20 cellular contexts compared by ENCODE assay signal in the genomic region with DNA sequence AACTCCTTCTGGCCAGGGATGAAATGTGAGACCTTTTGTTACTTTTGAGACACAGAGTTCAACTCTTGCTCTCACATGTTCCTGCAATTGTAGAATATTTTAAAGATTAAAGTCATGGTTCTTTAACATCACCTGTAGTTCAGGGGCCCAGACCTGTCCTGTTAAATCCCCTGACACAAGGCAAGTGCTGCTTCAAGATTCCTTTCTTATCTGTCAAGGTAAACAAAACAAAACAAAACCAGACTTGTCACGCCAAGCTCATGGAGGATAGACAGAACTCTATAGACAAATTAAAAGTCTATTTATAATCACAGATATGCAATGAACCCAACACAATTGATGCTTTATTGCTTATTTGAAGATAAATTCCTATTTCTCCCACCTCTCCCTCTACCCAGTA. TPM values are rescaled to one million over a fixed set of nuclear protein-coding genes. Genes with fewer than 3 reads are reported as not detected.
A peak's percentile ranks its signal among the peaks of the same experiment; 100 is the strongest.
DNase-seq lines count a peak whose midpoint lies in the region; ATAC-seq and TF ChIP-seq lines count a peak whose summit lies in the region.
"Had no signal": no experiment of that assay in that cellular context is flagged by ENCODE, and none has a peak within 500 bp of the region (broad histone marks: within the 10 kb centered on the region; RNA-seq: fewer than 3 reads in every experiment).

No MANE protein-coding gene starts in this region.

- H3K4me1 Mint-ChIP-seq in MCF 10A (ENCODE audit: insufficient read depth, unreplicated experiment) (peaks cover 34% of the 10 kb centered on the region), progenitor cell of endocrine pancreas (ENCODE audit: low read depth) (peaks cover 35% of the 10 kb centered on the region)
- peaks cover 25% of the 10 kb centered on the region for H3K4me1 Mint-ChIP-seq in central memory CD8-positive, alpha-beta T cell

- no peak for TF ChIP-seq CTCF in MCF 10A (IDR thresholded peaks at IDR 0.05; ENCODE audit: unreplicated experiment)
- TF ChIP-seq CTCF in breast epithelium (IDR thresholded peaks at IDR 0.05), result no peak
- no peak for TF ChIP-seq CTCF in PC-3 (conservative IDR thresholded peaks at IDR 0.05; ENCODE audit: low read depth, low read length)
- no peak for TF ChIP-seq CTCF in progenitor cell of endocrine pancreas (IDR thresholded peaks at IDR 0.05; ENCODE audit: unreplicated experiment)
- no peak for TF ChIP-seq CTCF in omental fat pad (IDR thresholded peaks at IDR 0.05)

- H3K9me3 Mint-ChIP-seq in MCF 10A (ENCODE audit: unreplicated experiment), result no peaks in the 10 kb centered on the region
- H3K9me3 Mint-ChIP-seq in central memory CD8-positive, alpha-beta T cell, result no peaks in the 10 kb centered on the region
- H3K9me3 Mint-ChIP-seq in progenitor cell of endocrine pancreas (ENCODE audit: low read depth), result peaks cover 9% of the 10 kb centered on the region
- H3K9me3 Mint-ChIP-seq: dendritic cell treated with granulocyte-macrophage colony-stimulating factor and Interleukin-4, amounts not matched to agents 40 ng/mL and 50 ng/mL, for 4 days had no signal

- H3F3A ChIP-seq in PC-3 (ENCODE audit: low read length, unreplicated experiment), result no peaks in the 10 kb centered on the region

- no peaks in the 10 kb centered on the region for H4K20me1 ChIP-seq in PC-3 (ENCODE audit: low read length)

- no peak overlapping the region for H2AFZ ChIP-seq in PC-3 (ENCODE audit: low read length)

- H3K79me2 ChIP-seq in PC-3 (ENCODE audit: low read length), result no peaks in the 10 kb centered on the region

- H3K4me3 ChIP-seq in breast epithelium (no peak overlapping the region), PC-3 (ENCODE audit: low read length) (no peak overlapping the region)
- H3K4me3 ChIP-seq: body of pancreas, HAP-1, ovary had no signal

- H3K27me3 Mint-ChIP-seq in MCF 10A (ENCODE audit: insufficient read depth, unreplicated experiment), result no peaks in the 10 kb centered on the region
- H3K27me3 Mint-ChIP-seq in central memory CD8-positive, alpha-beta T cell, result no peaks in the 10 kb centered on the region
- H3K27me3 Mint-ChIP-seq in progenitor cell of endocrine pancreas, result no peaks in the 10 kb centered on the region
- H3K27me3 Mint-ChIP-seq: dendritic cell treated with granulocyte-macrophage colony-stimulating factor and Interleukin-4, amounts not matched to agents 40 ng/mL and 50 ng/mL, for 4 days had no signal

- H3K27me3 ChIP-seq in breast epithelium (no peaks in the 10 kb centered on the region), PC-3 (ENCODE audit: low read length) (no peaks in the 10 kb centered on the region)
- H3K27me3 ChIP-seq: body of pancreas, ovary had no signal

- no peak for TF ChIP-seq POLR2A in breast epithelium (IDR thresholded peaks at IDR 0.05)

- DNase-seq in MCF 10A (ENCODE audit: unreplicated experiment), result no peak
- no peak for DNase-seq in breast epithelium (ENCODE audit: low spot score in 2 of 2)
- peak; percentile 30 for DNase-seq in PC-3
- no peak for DNase-seq in central memory CD8-positive, alpha-beta T cell (ENCODE audit: low spot score in 2 of 2)
- no peak for DNase-seq in progenitor cell of endocrine pancreas (ENCODE audit: low spot score, unreplicated experiment)
- no peak for DNase-seq in omental fat pad (ENCODE audit: low spot score)
- DNase-seq in NCI-H2171 (lab: John Stamatoyannopoulos, UW), result no peak
- no peak for DNase-seq in caudate nucleus (lab: John Stamatoyannopoulos, UW)
- DNase-seq: body of pancreas; COR-L47; erythroblast; NCI-H1092 treated with DMSO at 0.1 percent for 48 hours; NCI-H2081; NCI-H524; ovary; Right ventricle myocardium superior; stimulated activated CD4-positive, alpha-beta T cell treated with anti-CD3 and anti-CD28 coated beads, Interleukin-2, amount 100 ng/mL, for 48 hours; T-helper 1 cell had no signal

- H3K9ac ChIP-seq in PC-3 (ENCODE audit: low read length), result no peak overlapping the region

- H3K4me1 ChIP-seq in breast epithelium (no peaks in the 10 kb centered on the region), PC-3 (ENCODE audit: insufficient read depth, low read length) (peaks cover 49% of the 10 kb centered on the region)

- no peaks in the 10 kb centered on the region for H3K9me2 ChIP-seq in PC-3 (replicated peaks; ENCODE audit: low read length)

- H3K27ac Mint-ChIP-seq in MCF 10A (ENCODE audit: low read depth, unreplicated experiment) (peak overlapping the region; percentile 38), progenitor cell of endocrine pancreas (peak overlapping the region; percentile 88)
- H3K27ac Mint-ChIP-seq in central memory CD8-positive, alpha-beta T cell (ENCODE audit: low read depth), result no peak overlapping the region
- H3K27ac Mint-ChIP-seq: dendritic cell treated with granulocyte-macrophage colony-stimulating factor and Interleukin-4, amounts not matched to agents 40 ng/mL and 50 ng/mL, for 4 days had no signal

- ATAC-seq in PC-3 (no peak), omental fat pad (ENCODE audit: low FRiP score) (no peak)
- ATAC-seq in central memory CD8-positive, alpha-beta T cell (replicated peaks; ENCODE audit: extremely low read depth, poor library complexity, severe bottlenecking), result no peak
- ATAC-seq: body of pancreas had no signal

- BruUV-seq in MCF 10A (replicated peaks; lab: Mats Ljungman, UMichigan) (no TSS peak), PC-3 (replicated peaks; lab: Mats Ljungman, UMichigan) (no TSS peak)

- CTCF ChIA-PET in MCF 10A (lab: Yijun Ruan, JAX) (interaction anchor here (0.6 to 3.1 kb wide), 6 partner anchors 11 to 64 kb away, joined by 3 to 29 read pairs (median 4); no protein-coding TSS in a partner anchor), PC-3 (lab: Charles Lee) (no interaction called here)

- H3K36me3 Mint-ChIP-seq in MCF 10A (ENCODE audit: insufficient read depth, unreplicated experiment), result no peaks in the 10 kb centered on the region
- peaks cover 5% of the 10 kb centered on the region for H3K36me3 Mint-ChIP-seq in central memory CD8-positive, alpha-beta T cell (ENCODE audit: insufficient read depth)
- no peaks in the 10 kb centered on the region for H3K36me3 Mint-ChIP-seq in progenitor cell of endocrine pancreas (ENCODE audit: insufficient read depth)

- H3K36me3 ChIP-seq in breast epithelium (no peaks in the 10 kb centered on the region), PC-3 (ENCODE audit: low read depth, low read length) (no peaks in the 10 kb centered on the region)
- H3K36me3 ChIP-seq: HAP-1, ovary had no signal

- no peak overlapping the region for H3K27ac ChIP-seq in breast epithelium
- 0 out of 2 replicates have a peak overlapping the region, but pooled peaks have one; percentile 16 for H3K27ac ChIP-seq in PC-3 (ENCODE audit: low read length)
- H3K27ac ChIP-seq in caudate nucleus (ENCODE audit: low read depth, low read length), result no peak overlapping the region
- H3K27ac ChIP-seq: ovary had no signal

- H3K4me3 Mint-ChIP-seq in MCF 10A (ENCODE audit: unreplicated experiment) (no peak overlapping the region), progenitor cell of endocrine pancreas (ENCODE audit: low read depth) (no peak overlapping the region)
- H3K4me3 Mint-ChIP-seq in central memory CD8-positive, alpha-beta T cell, result peak overlapping the region; percentile 67
- H3K4me3 Mint-ChIP-seq: dendritic cell treated with granulocyte-macrophage colony-stimulating factor and Interleukin-4, amounts not matched to agents 40 ng/mL and 50 ng/mL, for 4 days had no signal

- POLR2A ChIA-PET in MCF 10A (lab: Yijun Ruan, JAX) (interaction anchor here (0.8 to 7.8 kb wide), 7 partner anchors 10 to 134 kb away, joined by 3 to 213 read pairs (median 3); a partner anchor contains a TSS), PC-3 (lab: Charles Lee; ENCODE audit: unreplicated experiment) (no interaction called here)

- H3K4me2 ChIP-seq in PC-3 (ENCODE audit: low read length), result 0 out of 2 replicates have a peak overlapping the region, but pooled peaks have one; percentile 2

- intact Hi-C loops in MCF 10A (cut with micrococcal nuclease), result no loop called here
- intact Hi-C loops in breast epithelium (cut with DNase I; ENCODE audit: low total_unique reads), result no loop called here
- intact Hi-C loops in PC-3 (cut with micrococcal nuclease), result no loop called here

- no peaks in the 10 kb centered on the region for H3K9me3 ChIP-seq in breast epithelium
- H3K9me3 ChIP-seq in PC-3 (ENCODE audit: low read length), result no peaks in the 10 kb centered on the region
- H3K9me3 ChIP-seq: body of pancreas, HAP-1, ovary had no signal

RNA-seq across cellular contexts. Expression of a gene that starts 48.6 kb away (rescaled TPM):
- total RNA-seq in MCF 10A (2022), result 57.7 and 60.3 TPM in 2 replicates
- 10 to 100 TPM; 13.0 to 19.6 (median 19.3) TPM for total RNA-seq in breast epithelium
- total RNA-seq in PC-3 (2014; rRNA removed), result 7.5 and 9.6 TPM in 2 replicates
- total RNA-seq in progenitor cell of endocrine pancreas, result 12.3 and 14.2 TPM in 2 replicates
- 10 to 100 TPM in 3 of 4 donors, 1 to 10 TPM in 1; 9.5 to 40.5 (median 15.6) TPM for total RNA-seq in omental fat pad
